Comparison of ENCODE assay signal across 15 cellular contexts in the genomic region with DNA sequence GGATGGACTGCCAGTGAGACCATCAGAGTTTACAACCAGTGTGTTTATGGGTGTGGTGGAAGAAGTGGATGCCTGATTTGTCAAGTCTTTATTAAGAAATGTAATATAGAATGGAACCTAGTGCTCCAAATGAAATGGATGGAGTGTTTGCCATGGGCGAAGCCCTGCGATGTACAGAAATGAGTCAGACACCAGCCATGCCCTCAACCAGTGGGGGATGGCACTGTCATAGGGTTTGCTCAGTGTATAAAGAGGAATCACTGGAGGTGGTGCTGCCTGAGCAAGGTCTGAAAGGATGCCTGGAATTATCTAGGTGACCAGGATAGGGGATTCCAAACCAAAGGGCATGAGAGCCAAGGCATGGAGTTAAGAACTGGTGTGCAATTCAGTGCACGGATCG.
DNase-seq lines count a peak whose midpoint lies in the region; ATAC-seq and TF ChIP-seq lines count a peak whose summit lies in the region.
"Had no signal": no experiment of that assay in that cellular context is flagged by ENCODE, and none has a peak within 500 bp of the region (broad histone marks: within the 10 kb centered on the region; RNA-seq: fewer than 3 reads in every experiment).

No MANE protein-coding gene starts in this region.

- no peak overlapping the region for H3K4me3 ChIP-seq in smooth muscle cell
- H3K4me3 ChIP-seq: BLaER1 had no signal

- CTCF ChIA-PET in RWPE1 (lab: Yijun Ruan, JAX), result no interaction called here

- H3K4me1 ChIP-seq in foreskin keratinocyte (peaks cover 7% of the 10 kb centered on the region), smooth muscle cell (ENCODE audit: low read depth) (peaks cover 15% of the 10 kb centered on the region)
- H3K4me1 ChIP-seq: BLaER1 had no signal

- TF ChIP-seq CTCF in RWPE1 (conservative IDR thresholded peaks at IDR 0.05; ENCODE audit: low read depth) (no peak), foreskin keratinocyte (conservative IDR thresholded peaks at IDR 0.05) (no peak), smooth muscle cell (IDR thresholded peaks at IDR 0.05; ENCODE audit: borderline replicate concordance, insufficient read depth, poor library complexity, severe bottlenecking) (no peak)

- peaks cover 10% of the 10 kb centered on the region for H3F3A ChIP-seq in smooth muscle cell (ENCODE audit: low read depth)

- peak; percentile 23 for ATAC-seq in foreskin keratinocyte
- no peak for ATAC-seq in HG03097 (IDR thresholded peaks at IDR 0.05; ENCODE audit: low FRiP score, unreplicated experiment)
- no peak for ATAC-seq in GM21723 (IDR thresholded peaks at IDR 0.05; ENCODE audit: unreplicated experiment)
- ATAC-seq in HG02642 (IDR thresholded peaks at IDR 0.05; ENCODE audit: poor library complexity, unreplicated experiment), result no peak

- no peaks in the 10 kb centered on the region for H4K20me1 ChIP-seq in smooth muscle cell (ENCODE audit: low read depth)
- H4K20me1 ChIP-seq: BLaER1 had no signal

- POLR2A ChIA-PET in RWPE1 (lab: Yijun Ruan, JAX; ENCODE audit: low non-redundant PET), result no interaction called here

- peak overlapping the region; percentile 45 for H3K4me2 ChIP-seq in smooth muscle cell
- H3K4me2 ChIP-seq: BLaER1 had no signal

- H2AFZ ChIP-seq in smooth muscle cell (ENCODE audit: low read depth), result no peak overlapping the region

- H3K9ac ChIP-seq in smooth muscle cell (ENCODE audit: low read depth), result no peak overlapping the region
- H3K9ac ChIP-seq: BLaER1 had no signal

- 79% methylated on average over 4 of the region's 4 CpGs for WGBS in smooth muscle cell (ENCODE audit: low lambda C conversion rate)

- no peaks in the 10 kb centered on the region for H3K79me2 ChIP-seq in smooth muscle cell (ENCODE audit: low read depth)

- DNase-seq in DMS53 (lab: John Stamatoyannopoulos, UW) (peak; percentile 13), DMS53 treated with DMSO at 0.1 percent for 48 hours (lab: John Stamatoyannopoulos, UW; ENCODE audit: unreplicated experiment) (no peak), RWPE1 (ENCODE audit: low spot score) (peak; percentile 31), foreskin keratinocyte (peak in 1 of 2 donors; percentile 62), smooth muscle cell (lab: John Stamatoyannopoulos, UW; ENCODE audit: unreplicated experiment) (no peak)
- DNase-seq: CD8-positive, alpha-beta memory T cell; DMS79; EL; GOT3; H9 had no signal

- H3K27me3 ChIP-seq in foreskin keratinocyte, result no peaks in the 10 kb centered on the region
- H3K27me3 ChIP-seq in smooth muscle cell (ENCODE audit: low read depth), result no peaks in the 10 kb centered on the region
- H3K27me3 ChIP-seq: BLaER1 had no signal

- H3K27ac ChIP-seq in RWPE1 (no peak overlapping the region), foreskin keratinocyte (no peak overlapping the region), smooth muscle cell (ENCODE audit: low read depth) (peak overlapping the region; percentile 37)
- H3K27ac ChIP-seq: 22Rv1, BLaER1 had no signal

- H3K9me3 ChIP-seq in smooth muscle cell (replicated peaks; ENCODE audit: low read depth), result no peaks in the 10 kb centered on the region
- H3K9me3 ChIP-seq: BLaER1 had no signal

- no peaks in the 10 kb centered on the region for H3K36me3 ChIP-seq in smooth muscle cell (ENCODE audit: low read depth)
- H3K36me3 ChIP-seq: BLaER1 had no signal

Comparison
In these comparisons a context has a peak if more than half of its experiments do, and no peak if none do; other contexts are left out.
1. DNase-seq: peak in DMS53 (single experiment) and RWPE1 (single experiment); none in DMS53 treated with DMSO at 0.1 percent for 48 hours (single experiment) and smooth muscle cell (single experiment).